ENCODE assay signal across 11 cellular contexts in the genomic region with DNA sequence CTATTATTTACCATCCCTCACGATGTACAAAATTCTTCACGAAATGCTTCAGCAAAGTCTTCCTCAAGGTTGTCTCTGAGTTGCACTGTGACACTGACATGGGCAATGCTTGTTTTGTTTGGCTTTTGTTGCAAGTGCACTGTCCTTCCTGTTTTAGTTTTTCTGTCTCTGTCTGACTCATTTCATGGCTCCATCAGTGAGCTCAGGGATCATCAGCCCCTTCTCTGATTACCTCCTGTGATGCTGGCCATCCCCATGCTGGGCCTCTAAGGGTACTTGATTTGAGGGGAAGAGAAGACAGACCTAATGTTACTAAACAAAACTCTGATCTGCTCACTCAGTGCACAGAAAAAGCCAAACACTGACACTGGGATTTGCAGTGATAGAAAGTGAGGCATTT. TPM values are rescaled to one million over a fixed set of nuclear protein-coding genes. Genes with fewer than 3 reads are reported as not detected.
DNase-seq lines count a peak whose midpoint lies in the region; ATAC-seq, FAIRE-seq and TF ChIP-seq lines count a peak whose summit lies in the region.
"Had no signal": no experiment of that assay in that cellular context is flagged by ENCODE, and none has a peak within 500 bp of the region (broad histone marks: within the 10 kb centered on the region; RNA-seq: fewer than 3 reads in every experiment).

No MANE protein-coding gene starts in this region.

- H3K27me3 ChIP-seq in testis: no peaks in the 10 kb centered on the region

- TF ChIP-seq CTCF in nephron progenitor cell (IDR thresholded peaks at IDR 0.05) (no peak), testis (IDR thresholded peaks at IDR 0.05) (no peak)

- intact Hi-C loops in activated T-helper 2 cell treated with anti-CD3 and anti-CD28 coated beads, Interferon-gamma antibody, Interleukin-2, Interleukin-4, amounts not matched to agents 10 μg/mL and 5 μg/mL and 100 μg/mL, durations not matched to agents 14 hours and 24 hours and 36 hours (cut with micrococcal nuclease): loop anchor here (5.0 kb wide), 1 partner anchor 88 kb away; no protein-coding TSS in a partner anchor
- intact Hi-C loops in Right ventricle myocardium inferior (cut with DNase I) (no loop called here), testis (cut with DNase I; ENCODE audit: low total_unique reads) (no loop called here)

- no peaks in the 10 kb centered on the region for H3K9me3 Mint-ChIP-seq in activated T-helper 2 cell treated with anti-CD3 and anti-CD28 coated beads, Interferon-gamma antibody, Interleukin-2, Interleukin-4, amounts not matched to agents 10 μg/mL and 5 μg/mL and 100 μg/mL, durations not matched to agents 14 hours and 24 hours and 36 hours
- H3K9me3 Mint-ChIP-seq in nephron progenitor cell: no peaks in the 10 kb centered on the region

- 88 to 90% methylated on average over 2 of the region's 2 CpGs for WGBS in testis, 2 donors

- peak; percentile 78 for ATAC-seq in GM18517 (IDR thresholded peaks at IDR 0.05; ENCODE audit: unreplicated experiment)
- ATAC-seq in GM21367 (IDR thresholded peaks at IDR 0.05; ENCODE audit: unreplicated experiment): peak; percentile 72
- peak; percentile 77 for ATAC-seq in HG03135 (IDR thresholded peaks at IDR 0.05; ENCODE audit: unreplicated experiment)
- ATAC-seq in Right ventricle myocardium inferior: no peak

- no peaks in the 10 kb centered on the region for H3K4me1 ChIP-seq in testis

- no peak overlapping the region for H3K27ac ChIP-seq in testis

- H3K36me3 Mint-ChIP-seq in activated T-helper 2 cell treated with anti-CD3 and anti-CD28 coated beads, Interferon-gamma antibody, Interleukin-2, Interleukin-4, amounts not matched to agents 10 μg/mL and 5 μg/mL and 100 μg/mL, durations not matched to agents 14 hours and 24 hours and 36 hours (ENCODE audit: low read depth): peaks cover 52% of the 10 kb centered on the region
- H3K36me3 Mint-ChIP-seq in nephron progenitor cell (ENCODE audit: low read depth): no peaks in the 10 kb centered on the region

- H3K4me3 Mint-ChIP-seq in activated T-helper 2 cell treated with anti-CD3 and anti-CD28 coated beads, Interferon-gamma antibody, Interleukin-2, Interleukin-4, amounts not matched to agents 10 μg/mL and 5 μg/mL and 100 μg/mL, durations not matched to agents 14 hours and 24 hours and 36 hours (ENCODE audit: low read depth): peak overlapping the region; percentile 11
- no peak overlapping the region for H3K4me3 Mint-ChIP-seq in nephron progenitor cell

- no peaks in the 10 kb centered on the region for H3K27me3 Mint-ChIP-seq in activated T-helper 2 cell treated with anti-CD3 and anti-CD28 coated beads, Interferon-gamma antibody, Interleukin-2, Interleukin-4, amounts not matched to agents 10 μg/mL and 5 μg/mL and 100 μg/mL, durations not matched to agents 14 hours and 24 hours and 36 hours (ENCODE audit: low read depth)
- H3K27me3 Mint-ChIP-seq in nephron progenitor cell (ENCODE audit: low read depth, poor library complexity): peaks cover 3% of the 10 kb centered on the region

- TF ChIP-seq POLR2A in testis (IDR thresholded peaks at IDR 0.05): no peak

- no peak overlapping the region for H3K4me3 ChIP-seq in testis

- no peaks in the 10 kb centered on the region for H3K36me3 ChIP-seq in testis (ENCODE audit: low read depth, missing control alignments)

- no peak for FAIRE-seq in RCC 7860 (lab: Jason Lieb, UNC)

- DNase-seq in activated T-helper 2 cell treated with anti-CD3 and anti-CD28 coated beads, Interferon-gamma antibody, Interleukin-2, Interleukin-4, amounts not matched to agents 10 μg/mL and 5 μg/mL and 100 μg/mL, durations not matched to agents 14 hours and 24 hours and 36 hours (ENCODE audit: low spot score): no peak
- DNase-seq in RCC 7860 (ENCODE audit: low spot score) (no peak), nephron progenitor cell (no peak), Right ventricle myocardium inferior (ENCODE audit: missing footprints) (no peak), testis (no peak)
- DNase-seq: activated gamma-delta T cell, NCI-H1694, nucleus accumbens had no signal

- H3K4me1 Mint-ChIP-seq in activated T-helper 2 cell treated with anti-CD3 and anti-CD28 coated beads, Interferon-gamma antibody, Interleukin-2, Interleukin-4, amounts not matched to agents 10 μg/mL and 5 μg/mL and 100 μg/mL, durations not matched to agents 14 hours and 24 hours and 36 hours (ENCODE audit: low read depth): peaks cover 51% of the 10 kb centered on the region
- peaks cover 19% of the 10 kb centered on the region for H3K4me1 Mint-ChIP-seq in nephron progenitor cell

- H3K27ac Mint-ChIP-seq in activated T-helper 2 cell treated with anti-CD3 and anti-CD28 coated beads, Interferon-gamma antibody, Interleukin-2, Interleukin-4, amounts not matched to agents 10 μg/mL and 5 μg/mL and 100 μg/mL, durations not matched to agents 14 hours and 24 hours and 36 hours: peak overlapping the region; percentile 51
- no peak overlapping the region for H3K27ac Mint-ChIP-seq in nephron progenitor cell

- no peaks in the 10 kb centered on the region for H3K9me3 ChIP-seq in testis

RNA-seq across cellular contexts. Expression of gene STX17, which starts 37.6 kb away (rescaled TPM):
- total RNA-seq in activated T-helper 2 cell treated with anti-CD3 and anti-CD28 coated beads, Interferon-gamma antibody, Interleukin-2, Interleukin-4, amounts not matched to agents 10 μg/mL and 5 μg/mL and 100 μg/mL, durations not matched to agents 14 hours and 24 hours and 36 hours: 27.6 and 27.9 TPM in 2 replicates
- 25.0 TPM for total RNA-seq in Right ventricle myocardium inferior
- 10 to 100 TPM; 38.8 to 60.6 TPM for total RNA-seq in testis
- polyA plus RNA-seq in testis (ENCODE audit: insufficient read depth, low read depth, low replicate concordance): 24.2 TPM

RNA-seq across cellular contexts. Expression of gene NR4A3, which starts 47.2 kb away (rescaled TPM):
- total RNA-seq in activated T-helper 2 cell treated with anti-CD3 and anti-CD28 coated beads, Interferon-gamma antibody, Interleukin-2, Interleukin-4, amounts not matched to agents 10 μg/mL and 5 μg/mL and 100 μg/mL, durations not matched to agents 14 hours and 24 hours and 36 hours: 161 and 169 TPM in 2 replicates
- 3.9 TPM for total RNA-seq in Right ventricle myocardium inferior
- total RNA-seq in testis: 1 to 10 TPM; 2.5 to 3.0 TPM
- 1.7 TPM for polyA plus RNA-seq in testis (ENCODE audit: insufficient read depth, low read depth, low replicate concordance)

Comparison
In these comparisons a context has a peak if more than half of its experiments do, and no peak if none do; other contexts are left out.
1. RNA of gene NR4A3, which starts 47.2 kb away (total RNA-seq): 161 to 169 TPM in activated T-helper 2 cell treated with anti-CD3 and anti-CD28 coated beads, Interferon-gamma antibody, Interleukin-2, Interleukin-4, amounts not matched to agents 10 μg/mL and 5 μg/mL and 100 μg/mL, durations not matched to agents 14 hours and 24 hours and 36 hours; 3.9 TPM in Right ventricle myocardium inferior (single experiment) and 2.5 to 3.0 TPM in testis; every median in the first group is over 10 times any median in the second.